In genomic region chr15:93042691-93043378, GRCh38 we compare ENCODE assay signal across 1 cellular context.
TF ChIP-seq lines count a peak whose summit lies in the region.

No MANE protein-coding gene starts in this region.

TF ChIP-seq in H1, 55 proteins besides CTCF, POLR2A, EP300 and RAD21:
- TF ChIP-seq RFX5 (IDR thresholded peaks at IDR 0.05; ENCODE audit: borderline replicate concordance, low read depth, low read length) = no peak
